In the genomic region with DNA sequence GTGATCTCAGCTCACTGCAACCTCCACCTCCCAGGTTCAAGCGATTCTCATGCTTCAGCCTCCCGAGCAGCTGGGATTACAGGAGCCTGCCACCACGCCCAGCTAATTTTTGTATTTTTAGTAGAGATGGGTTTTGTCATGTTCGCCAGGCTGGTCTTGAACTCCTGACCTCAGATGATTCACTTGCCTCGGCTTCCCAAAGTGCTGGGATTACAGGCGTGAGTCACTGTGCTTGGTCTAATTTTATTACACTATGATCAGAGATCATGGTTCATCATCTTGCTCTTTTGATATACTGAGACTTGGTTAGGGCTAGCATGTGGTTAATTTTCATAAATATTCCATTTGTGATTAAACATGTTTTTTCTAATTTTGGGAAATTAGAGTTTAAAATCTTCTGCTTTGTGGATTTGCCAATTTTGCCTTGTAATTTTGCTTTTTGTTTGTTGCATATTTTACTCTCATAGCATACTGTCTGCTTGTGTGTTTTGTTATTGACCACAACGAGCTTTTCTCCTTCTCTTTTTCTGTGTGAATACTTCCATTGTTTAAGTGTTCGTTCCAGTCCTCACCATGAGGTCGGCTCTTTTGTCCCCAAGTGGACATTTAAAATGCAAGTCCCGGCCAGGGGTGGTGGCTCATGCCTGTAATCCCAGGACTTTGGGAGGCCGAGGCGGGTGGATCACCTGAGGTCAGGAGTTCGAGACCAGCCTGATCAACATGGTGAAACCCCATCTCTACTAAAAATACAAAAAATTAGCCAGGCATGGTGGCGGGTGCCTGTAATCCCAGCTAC, we compare ENCODE assay signal across 14 cellular contexts. TPM values are rescaled to one million over a fixed set of nuclear protein-coding genes. Genes with fewer than 3 reads are reported as not detected.
A peak's percentile ranks its signal among the peaks of the same experiment; 100 is the strongest.
DNase-seq lines count a peak whose midpoint lies in the region; ATAC-seq and TF ChIP-seq lines count a peak whose summit lies in the region.
"Not testable (repeated sequence)": the region's sequence is repeated elsewhere in the genome, so short reads cannot be mapped to it uniquely, and the experiment has no call there.
"Had no signal": no experiment of that assay in that cellular context is flagged by ENCODE, and none has a peak within 500 bp of the region (broad histone marks: within the 10 kb centered on the region; RNA-seq: fewer than 3 reads in every experiment).

No MANE protein-coding gene starts in this region.

- peak overlapping the region; percentile 14 for H3K27ac Mint-ChIP-seq in neural crest cell (ENCODE audit: unreplicated experiment)

- peaks cover 15% of the 10 kb centered on the region for H3K4me1 ChIP-seq in foreskin keratinocyte

- not testable (repeated sequence) for TF ChIP-seq CTCF in foreskin keratinocyte (conservative IDR thresholded peaks at IDR 0.05); neural crest cell (conservative IDR thresholded peaks at IDR 0.05)

- not testable (repeated sequence) for H3K36me3 Mint-ChIP-seq in neural crest cell (ENCODE audit: low read depth)

- not testable (repeated sequence) for H3K4me3 Mint-ChIP-seq in neural crest cell

- H3K27me3 Mint-ChIP-seq in neural crest cell (ENCODE audit: low read depth) = not testable (repeated sequence)

- DNase-seq in COLO829 (ENCODE audit: low spot score) (peak; percentile 74), HS-5 (ENCODE audit: low read depth) (peak; percentile 62), RKO (ENCODE audit: low spot score) (peak; percentile 74), amniotic epithelial cell (ENCODE audit: low read depth) (peak; percentile 69), dedifferentiated amniotic fluid mesenchymal stem cell (ENCODE audit: extremely low spot score) (peak; percentile 34), foreskin keratinocyte (peak; percentile 67 to 84), superior temporal gyrus (ENCODE audit: extremely low spot score) (peak; percentile 82)
- DNase-seq in neural crest cell (ENCODE audit: low read depth, low spot score) = not testable (repeated sequence)

- H3K4me1 Mint-ChIP-seq in neural crest cell = peaks cover 11% of the 10 kb centered on the region

- H3K27me3 ChIP-seq in foreskin keratinocyte = peaks cover 19% of the 10 kb centered on the region

- not testable (repeated sequence) for H3K9me3 Mint-ChIP-seq in neural crest cell

- peak; percentile 74 for ATAC-seq in foreskin keratinocyte

- not testable (repeated sequence) for H3K27ac ChIP-seq in foreskin keratinocyte

RNA-seq across cellular contexts. Expression of a gene that starts 31.3 kb away (rescaled TPM):
- total RNA-seq in foreskin keratinocyte (not detected in 2 replicates), neural crest cell (0.89 and 1.2 TPM in 2 replicates)
- not detected in 2 replicates for polyA plus RNA-seq in foreskin keratinocyte
- total RNA-seq: activated CD8-positive, alpha-beta T cell treated with anti-CD3 and anti-CD28 coated beads, Interleukin-2, amount 10 ng/mL, durations not matched to agents 7 days and 5 days; activated T-cell treated with anti-CD3 and anti-CD28 coated beads, Interleukin-2, amount 50 U/mL, for 4 hours; breast epithelium; gastrocnemius medialis; left ventricle myocardium inferior; ovary had no signal
- polyA plus RNA-seq: ovary had no signal

RNA-seq across cellular contexts. Expression of a gene that starts 32.2 kb away (rescaled TPM):
- 14.9 and 16.3 TPM in 2 replicates for total RNA-seq in foreskin keratinocyte
- polyA plus RNA-seq in foreskin keratinocyte = 19.3 and 20.0 TPM in 2 replicates
- 98.8 TPM in 2 replicates for total RNA-seq in neural crest cell
